In genomic region chr17:62781826-62782225, GRCh38 we compare ENCODE assay signal across 18 cellular contexts. TPM values are rescaled to one million over a fixed set of nuclear protein-coding genes. Genes with fewer than 3 reads are reported as not detected.
DNase-seq lines count a peak whose midpoint lies in the region; ATAC-seq, FAIRE-seq and TF ChIP-seq lines count a peak whose summit lies in the region.
"Had no signal": no experiment of that assay in that cellular context is flagged by ENCODE, and none has a peak within 500 bp of the region (broad histone marks: within the 10 kb centered on the region; RNA-seq: fewer than 3 reads in every experiment).

No MANE protein-coding gene starts in this region.

- CTCF ChIA-PET in RWPE1 (lab: Yijun Ruan, JAX), result interaction anchor here (0.6 kb wide), 1 partner anchor 1765 kb away, joined by 3 read pairs; no protein-coding TSS in a partner anchor

- intact Hi-C loops in vagina (cut with DNase I), result no loop called here

- TF ChIP-seq CTCF in RWPE1 (conservative IDR thresholded peaks at IDR 0.05; ENCODE audit: low read depth) (no peak), omental fat pad (IDR thresholded peaks at IDR 0.05) (no peak), vagina (IDR thresholded peaks at IDR 0.05) (no peak)

- POLR2A ChIA-PET in RWPE1 (lab: Yijun Ruan, JAX; ENCODE audit: low non-redundant PET), result interaction anchor here (0.5 to 0.7 kb wide), 2 partner anchors 27 to 47 kb away, joined by 5 to 8 read pairs; no protein-coding TSS in a partner anchor

- no peak for TF ChIP-seq POLR2A in vagina (IDR thresholded peaks at IDR 0.05)

- H3K4me1 ChIP-seq in vagina, result peaks cover 4% of the 10 kb centered on the region
- H3K4me1 ChIP-seq: BLaER1 had no signal

- H3K4me3 ChIP-seq in vagina, result no peak overlapping the region
- H3K4me3 ChIP-seq: BLaER1, GM23338 had no signal

- no peaks in the 10 kb centered on the region for H3K9me3 ChIP-seq in vagina

- peak; percentile 57 for ATAC-seq in omental fat pad (ENCODE audit: low FRiP score)
- ATAC-seq: GM23338 had no signal

- FAIRE-seq in RCC 7860 (lab: Jason Lieb, UNC), result no peak

- H3K27ac ChIP-seq in RWPE1 (peak overlapping the region; percentile 99), epithelial cell of prostate (peak overlapping the region; percentile 97), vagina (no peak overlapping the region)
- H3K27ac ChIP-seq: BLaER1 had no signal

- no peaks in the 10 kb centered on the region for H3K27me3 ChIP-seq in vagina
- H3K27me3 ChIP-seq: BLaER1 had no signal

- DNase-seq in HCEC 1CT (peak; percentile 44), RWPE1 (ENCODE audit: low spot score) (peak; percentile 83), epithelial cell of prostate (ENCODE audit: low read depth, low spot score) (no peak), omental fat pad (ENCODE audit: low spot score) (no peak), RKO (ENCODE audit: low spot score) (no peak), RCC 7860 (ENCODE audit: low spot score) (no peak), vagina (ENCODE audit: extremely low spot score in 2 of 2) (no peak), kidney glomerular epithelial cell (lab: John Stamatoyannopoulos, UW) (no peak)
- DNase-seq: DMS 273 treated with DMSO at 0.1 percent for 48 hours, immature natural killer cell, NCI-H1092 treated with DMSO at 0.1 percent for 48 hours, NCI-H345, occipital lobe had no signal

- no peaks in the 10 kb centered on the region for H3K36me3 ChIP-seq in vagina
- H3K36me3 ChIP-seq: BLaER1 had no signal

RNA-seq across cellular contexts. Expression of gene MARCHF10, which starts 26.3 kb away (rescaled TPM):
- under 1 TPM in 1 of 4 donors, not detected in 3; 0.28 TPM for total RNA-seq in omental fat pad
- 0.25 TPM for total RNA-seq in vagina
- total RNA-seq: activated CD8-positive, alpha-beta memory T cell treated with anti-CD3 and anti-CD28 coated beads for 36 hours; glomerular endothelial cell; GM23338; OCI-LY7 had no signal

Comparison
In these comparisons a context has a peak if more than half of its experiments do, and no peak if none do; other contexts are left out.
1. DNase-seq: peak in HCEC 1CT (single experiment) and RWPE1 (single experiment); none in epithelial cell of prostate (single experiment), omental fat pad (single experiment), RKO (single experiment), RCC 7860 (single experiment), vagina (0 of 2) and kidney glomerular epithelial cell (single experiment).